In the genomic region with DNA sequence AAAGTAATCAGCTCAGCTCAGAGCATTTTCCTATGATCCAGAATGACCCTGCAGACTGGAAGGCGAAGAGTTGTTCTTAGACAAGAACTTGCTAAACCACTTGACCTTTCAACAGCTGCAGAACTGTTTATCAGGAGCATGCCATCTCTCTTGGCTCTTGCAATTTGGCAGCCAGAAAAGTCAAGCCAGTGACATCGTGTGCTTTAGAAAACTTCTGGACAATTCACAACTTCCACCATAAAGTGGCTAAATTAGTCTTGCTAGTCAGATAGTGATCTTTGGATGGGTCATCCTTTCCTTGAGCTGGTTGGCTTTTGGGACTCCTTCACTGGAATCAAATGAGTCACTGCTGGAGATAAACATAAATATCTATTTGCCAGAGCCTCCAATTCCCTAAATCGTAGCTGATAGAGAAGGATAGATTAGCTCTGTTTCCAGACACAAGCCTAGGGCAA, we compare ENCODE assay signal across 20 cellular contexts.
DNase-seq lines count a peak whose midpoint lies in the region; ATAC-seq and TF ChIP-seq lines count a peak whose summit lies in the region.
"Had no signal": no experiment of that assay in that cellular context is flagged by ENCODE, and none has a peak within 500 bp of the region (broad histone marks: within the 10 kb centered on the region; RNA-seq: fewer than 3 reads in every experiment).

No MANE protein-coding gene starts in this region.

- POLR2A ChIA-PET in HEK293T (lab: Yijun Ruan, JAX) = no interaction called here
- POLR2A ChIA-PET in Caco-2 (lab: Charles Lee) = no interaction called here

- DNase-seq in left cardiac atrium = no peak
- DNase-seq in left ventricle myocardium inferior = no peak
- DNase-seq in T1000 (lab: John Stamatoyannopoulos, UW) = peak; percentile 40
- peak in 1 of 3 donors; percentile 10 for DNase-seq in right cardiac atrium
- no peak for DNase-seq in HEK293T (ENCODE audit: extremely low spot score)
- no peak for DNase-seq in RKO (ENCODE audit: low spot score)
- no peak for DNase-seq in globus pallidus (ENCODE audit: low spot score)
- DNase-seq in Caco-2 = no peak
- DNase-seq: activated CD4-positive, alpha-beta T cell treated with anti-CD3 and anti-CD28 coated beads for 48 hours; dermis blood vessel endothelial cell; DND-41; heart left ventricle; immature natural killer cell; mesendoderm; NCI-H1048; NCI-H774 had no signal

- no peak for TF ChIP-seq CTCF in left ventricle myocardium inferior (IDR thresholded peaks at IDR 0.05; ENCODE audit: borderline replicate concordance)
- no peak for TF ChIP-seq CTCF in Caco-2 (IDR thresholded peaks at IDR 0.05; ENCODE audit: insufficient read depth in 1 of 2, low read depth in 1 of 2, low read length in 1 of 2, severe bottlenecking in 1 of 2, unreplicated experiment in 1 of 2)

- ATAC-seq in left cardiac atrium (peak; percentile 54 to 82), right cardiac atrium (peak; percentile 73 to 85)
- ATAC-seq: natural killer cell treated with Interleukin-12 subunit alpha and Interleukin-12 subunit beta and Interleukin-15 and Interleukin-18, amount 100 ng/mL, for 72 hours had no signal

- H3K4me3 Mint-ChIP-seq in Caco-2 (ENCODE audit: unreplicated experiment) = no peak overlapping the region
- H3K4me3 Mint-ChIP-seq: CD14-positive monocyte; immature natural killer cell; natural killer cell treated with Interleukin-12 subunit alpha and Interleukin-12 subunit beta and Interleukin-15 and Interleukin-18, amount 100 ng/mL, for 72 hours had no signal

- CTCF ChIA-PET in HEK293T (lab: Yijun Ruan, JAX) = interaction anchor here (0.9 kb wide), 1 partner anchor 9 kb away, joined by 3 read pairs; no protein-coding TSS in a partner anchor
- CTCF ChIA-PET in Caco-2 (lab: Charles Lee) = no interaction called here

- H3K27ac Mint-ChIP-seq in Caco-2 (ENCODE audit: unreplicated experiment) = no peak overlapping the region
- H3K27ac Mint-ChIP-seq: CD14-positive monocyte; immature natural killer cell; natural killer cell treated with Interleukin-12 subunit alpha and Interleukin-12 subunit beta and Interleukin-15 and Interleukin-18, amount 100 ng/mL, for 72 hours; progenitor cell of endocrine pancreas had no signal

- no peak overlapping the region for H3K27ac ChIP-seq in left ventricle myocardium inferior (replicated peaks)
- no peak overlapping the region for H3K27ac ChIP-seq in right cardiac atrium (ENCODE audit: low read length)
- H3K27ac ChIP-seq: heart left ventricle, tibial artery had no signal

- no peaks in the 10 kb centered on the region for H3K9me3 Mint-ChIP-seq in Caco-2 (ENCODE audit: unreplicated experiment)
- H3K9me3 Mint-ChIP-seq: immature natural killer cell; natural killer cell treated with Interleukin-12 subunit alpha and Interleukin-12 subunit beta and Interleukin-15 and Interleukin-18, amount 100 ng/mL, for 72 hours had no signal

- no TSS peak for BruUV-seq in Caco-2 (replicated peaks; lab: Mats Ljungman, UMichigan)

- H3K9me3 ChIP-seq in left ventricle myocardium inferior (replicated peaks) (no peaks in the 10 kb centered on the region), right cardiac atrium (ENCODE audit: control insufficient read depth, low read length) (no peaks in the 10 kb centered on the region), Caco-2 (no peaks in the 10 kb centered on the region)
- H3K9me3 ChIP-seq: heart left ventricle, tibial artery had no signal

- no peaks in the 10 kb centered on the region for H3K36me3 Mint-ChIP-seq in Caco-2 (ENCODE audit: insufficient read depth, unreplicated experiment)
- H3K36me3 Mint-ChIP-seq: CD14-positive monocyte; immature natural killer cell; natural killer cell treated with Interleukin-12 subunit alpha and Interleukin-12 subunit beta and Interleukin-15 and Interleukin-18, amount 100 ng/mL, for 72 hours had no signal

- H3K36me3 ChIP-seq in left ventricle myocardium inferior (no peaks in the 10 kb centered on the region), Caco-2 (ENCODE audit: control insufficient read depth, insufficient read depth, low read length) (no peaks in the 10 kb centered on the region)
- H3K36me3 ChIP-seq: heart left ventricle, tibial artery had no signal

- H3K27me3 ChIP-seq in left ventricle myocardium inferior (ENCODE audit: low read depth) = no peaks in the 10 kb centered on the region
- no peaks in the 10 kb centered on the region for H3K27me3 ChIP-seq in right cardiac atrium (ENCODE audit: control insufficient read depth, insufficient read depth)
- H3K27me3 ChIP-seq in Caco-2 (replicated peaks; ENCODE audit: control insufficient read depth, insufficient read depth, low read length) = no peaks in the 10 kb centered on the region
- H3K27me3 ChIP-seq: heart left ventricle, tibial artery had no signal

- no peaks in the 10 kb centered on the region for H3K4me1 Mint-ChIP-seq in Caco-2 (ENCODE audit: low read depth, unreplicated experiment)
- H3K4me1 Mint-ChIP-seq: CD14-positive monocyte, immature natural killer cell had no signal

- WGBS in right cardiac atrium = 20% methylated on average over 3 of the region's 3 CpGs

- H3K4me3 ChIP-seq in left ventricle myocardium inferior (no peak overlapping the region), right cardiac atrium (ENCODE audit: low read length) (no peak overlapping the region), Caco-2 (ENCODE audit: low read depth, low read length) (no peak overlapping the region)
- H3K4me3 ChIP-seq: heart left ventricle, tibial artery had no signal

- H3K4me1 ChIP-seq in left ventricle myocardium inferior (peaks cover 9% of the 10 kb centered on the region), right cardiac atrium (ENCODE audit: control insufficient read depth, insufficient read depth, low read length) (peaks cover 1% of the 10 kb centered on the region), Caco-2 (no peaks in the 10 kb centered on the region)

- intact Hi-C loops in left cardiac atrium (cut with DNase I) = no loop called here
- intact Hi-C loops in left ventricle myocardium inferior (cut with micrococcal nuclease) = loop anchor here (10.0 kb wide), 1 partner anchor 994 kb away; no protein-coding TSS in a partner anchor
- intact Hi-C loops in right cardiac atrium (cut with DNase I) = loop anchor here in 3 of 4 donors (10.0 kb wide), 2 partner anchors 584 to 1064 kb away; no protein-coding TSS in a partner anchor
- intact Hi-C loops in Caco-2 (cut with micrococcal nuclease; ENCODE audit: unreplicated experiment) = no loop called here

- peaks cover 8% of the 10 kb centered on the region for H3K27me3 Mint-ChIP-seq in Caco-2 (ENCODE audit: insufficient read depth, unreplicated experiment)

TF ChIP-seq in HEK293T, 16 proteins besides CTCF, POLR2A, EP300 and RAD21:
- TF ChIP-seq NFRKB (IDR thresholded peaks at IDR 0.05) (no peak), FOXK2 (IDR thresholded peaks at IDR 0.05) (no peak), ARNT (IDR thresholded peaks at IDR 0.05) (no peak), FOXM1 (IDR thresholded peaks at IDR 0.05; ENCODE audit: borderline replicate concordance) (no peak), FOXA1 (IDR thresholded peaks at IDR 0.05) (no peak), L3MBTL2 (conservative IDR thresholded peaks at IDR 0.05) (no peak), ZNF384 (IDR thresholded peaks at IDR 0.05) (no peak), LEF1 (IDR thresholded peaks at IDR 0.05; ENCODE audit: borderline replicate concordance) (no peak), ELF4 (IDR thresholded peaks at IDR 0.05) (no peak), HDGF (IDR thresholded peaks at IDR 0.05; ENCODE audit: borderline replicate concordance) (no peak), TARDBP (IDR thresholded peaks at IDR 0.05) (no peak), CTBP1 (IDR thresholded peaks at IDR 0.05; ENCODE audit: borderline replicate concordance) (no peak), SP1 (IDR thresholded peaks at IDR 0.05) (no peak), SUZ12 (IDR thresholded peaks at IDR 0.05) (no peak), BHLHE40 (IDR thresholded peaks at IDR 0.05; ENCODE audit: borderline replicate concordance) (no peak)
- TF ChIP-seq, protein P1, sequence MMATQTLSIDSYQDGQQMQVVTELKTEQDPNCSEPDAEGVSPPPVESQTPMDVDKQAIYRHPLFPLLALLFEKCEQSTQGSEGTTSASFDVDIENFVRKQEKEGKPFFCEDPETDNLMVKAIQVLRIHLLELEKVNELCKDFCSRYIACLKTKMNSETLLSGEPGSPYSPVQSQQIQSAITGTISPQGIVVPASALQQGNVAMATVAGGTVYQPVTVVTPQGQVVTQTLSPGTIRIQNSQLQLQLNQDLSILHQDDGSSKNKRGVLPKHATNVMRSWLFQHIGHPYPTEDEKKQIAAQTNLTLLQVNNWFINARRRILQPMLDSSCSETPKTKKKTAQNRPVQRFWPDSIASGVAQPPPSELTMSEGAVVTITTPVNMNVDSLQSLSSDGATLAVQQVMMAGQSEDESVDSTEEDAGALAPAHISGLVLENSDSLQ (IDR thresholded peaks at IDR 0.05) = no peak
TF ChIP-seq in HEK293T: peak in this region for 0.

Comparison
In these comparisons a context has a peak if more than half of its experiments do, and no peak if none do; other contexts are left out.
1. intact Hi-C loops: an anchor here in left ventricle myocardium inferior (10.0 kb wide) and right cardiac atrium (10.0 kb wide); none called in left cardiac atrium and Caco-2.